Comparison of ENCODE assay signal across 12 cellular contexts in the genomic region with DNA sequence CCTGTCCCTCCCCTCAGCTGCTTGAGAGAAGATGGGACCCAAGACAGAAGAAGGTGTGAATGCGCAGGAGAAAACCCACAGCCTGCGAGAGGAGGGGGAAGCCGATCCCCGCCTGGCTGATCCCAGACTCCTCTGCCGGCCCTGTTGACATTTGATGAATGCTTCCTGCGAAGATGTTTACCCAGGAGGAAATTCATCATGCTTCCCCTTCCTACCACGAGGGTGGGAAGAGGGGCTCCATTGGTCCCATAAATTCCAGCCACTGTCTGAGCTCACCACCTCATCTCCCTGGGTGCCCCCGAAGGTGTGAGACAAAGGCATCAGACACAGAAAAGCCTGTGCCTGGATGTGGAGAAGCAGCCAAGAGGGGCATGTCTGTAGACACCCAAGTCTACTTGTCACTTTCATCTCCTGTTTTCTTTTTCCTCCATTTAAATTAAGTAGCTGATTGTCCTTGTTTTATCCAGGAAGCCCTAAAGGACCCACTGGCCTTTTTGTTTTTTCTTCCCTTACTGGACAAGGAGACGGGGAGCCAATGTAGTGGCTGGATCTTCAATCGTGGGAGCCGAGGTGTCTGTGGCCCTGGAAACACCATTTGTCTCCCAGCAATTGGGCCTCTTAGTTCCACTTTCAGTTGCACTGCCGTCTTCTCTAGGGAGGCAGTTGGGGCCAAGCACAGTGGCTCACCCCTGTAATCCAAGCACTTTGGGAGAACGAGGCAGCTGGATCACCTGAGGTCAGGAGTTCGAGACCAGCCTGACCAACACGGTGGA.
"Had no signal": no experiment of that assay in that cellular context is flagged by ENCODE, and none has a peak within 500 bp of the region (broad histone marks: within the 10 kb centered on the region; RNA-seq: fewer than 3 reads in every experiment).

No MANE protein-coding gene starts in this region.

- DNase-seq: activated CD4-positive, alpha-beta T cell treated with anti-CD3 and anti-CD28 coated beads for 4 hours; activated CD8-positive, alpha-beta memory T cell treated with anti-CD3 and anti-CD28 coated beads, Interleukin-2, amount 50 U/mL, for 48 hours; activated CD8-positive, alpha-beta T cell treated with anti-CD3 and anti-CD28 coated beads, Interleukin-2, amount 10 ng/mL, durations not matched to agents 7 days and 5 days; aorta; kidney; stimulated activated CD4-positive, alpha-beta T cell treated with anti-CD3 and anti-CD28 coated beads, Interleukin-4, amount 100 ng/mL, for 4 hours; stimulated activated naive CD8-positive, alpha-beta T cell treated with anti-CD3 and anti-CD28 coated beads, Interleukin-15, amount 100 ng/mL, for 72 hours; T-cell; T1000; testis; uterus; WERI-Rb-1 had no signal

- ATAC-seq: activated CD8-positive, alpha-beta T cell treated with anti-CD3 and anti-CD28 coated beads, Interleukin-2, amount 10 ng/mL, durations not matched to agents 7 days and 5 days; stimulated activated naive CD8-positive, alpha-beta T cell treated with anti-CD3 and anti-CD28 coated beads, Interleukin-15, amount 100 ng/mL, for 72 hours; T-cell had no signal
